In genomic region chr1:195954848-195955247, GRCh38 we compare ENCODE assay signal across 20 cellular contexts.
"Had no signal": no experiment of that assay in that cellular context is flagged by ENCODE, and none has a peak within 500 bp of the region (broad histone marks: within the 10 kb centered on the region; RNA-seq: fewer than 3 reads in every experiment).

No MANE protein-coding gene starts in this region.

- ATAC-seq: effector memory CD8-positive, alpha-beta T cell; gastrocnemius medialis; mucosa of descending colon; naive thymus-derived CD8-positive, alpha-beta T cell; right lobe of liver; stimulated activated effector memory CD8-positive, alpha-beta T cell treated with anti-CD3 and anti-CD28 coated beads, Interleukin-12 subunit alpha, Interleukin-12 subunit beta, amount 100 ng/mL, for 72 hours; stimulated activated naive CD8-positive, alpha-beta T cell treated with anti-CD3 and anti-CD28 coated beads, Interleukin-15, Interleukin-2, amounts not matched to agents 100 U/mL and 50 U/mL, for 24 hours; upper lobe of right lung had no signal

- H3K27ac ChIP-seq: epithelial cell of prostate, esophagus muscularis mucosa, gastrocnemius medialis, ovary, right lobe of liver, suprapubic skin, thyroid gland, upper lobe of right lung, vagina had no signal

- DNase-seq: cerebellar nuclear complex; effector memory CD8-positive, alpha-beta T cell; gastrocnemius medialis; kidney glomerular epithelial cell; naive thymus-derived CD8-positive, alpha-beta T cell; nucleus accumbens; ovary; right lobe of liver; stimulated activated CD4-positive, alpha-beta T cell treated with anti-CD3 and anti-CD28 coated beads, Interleukin-4, amount 100 ng/mL, for 1 hour; stimulated activated CD8-positive, alpha-beta memory T cell treated with anti-CD3 and anti-CD28 coated beads, Interleukin-4, amount 100 ng/mL, for 48 hours; stimulated activated naive CD8-positive, alpha-beta T cell treated with anti-CD3 and anti-CD28 coated beads, Interleukin-15, Interleukin-2, amounts not matched to agents 100 U/mL and 50 U/mL, for 24 hours; thyroid gland; upper lobe of right lung had no signal

- H3K36me3 Mint-ChIP-seq: naive thymus-derived CD8-positive, alpha-beta T cell; stimulated activated effector memory CD8-positive, alpha-beta T cell treated with anti-CD3 and anti-CD28 coated beads, Interleukin-12 subunit alpha, Interleukin-12 subunit beta, amount 100 ng/mL, for 72 hours had no signal

- H3K4me3 ChIP-seq: esophagus muscularis mucosa, gastrocnemius medialis, mucosa of descending colon, ovary, right lobe of liver, suprapubic skin, thyroid gland, upper lobe of right lung, vagina had no signal

- H3K4me3 Mint-ChIP-seq: dendritic cell treated with granulocyte-macrophage colony-stimulating factor and Interleukin-4, amounts not matched to agents 40 ng/mL and 50 ng/mL, for 4 days; effector memory CD8-positive, alpha-beta T cell; naive thymus-derived CD8-positive, alpha-beta T cell; stimulated activated effector memory CD8-positive, alpha-beta T cell treated with anti-CD3 and anti-CD28 coated beads, Interleukin-12 subunit alpha, Interleukin-12 subunit beta, amount 100 ng/mL, for 72 hours had no signal

- H3K36me3 ChIP-seq: esophagus muscularis mucosa, gastrocnemius medialis, ovary, right lobe of liver, suprapubic skin, thyroid gland, upper lobe of right lung, vagina had no signal

- H3K27me3 Mint-ChIP-seq: dendritic cell treated with granulocyte-macrophage colony-stimulating factor and Interleukin-4, amounts not matched to agents 40 ng/mL and 50 ng/mL, for 4 days; effector memory CD8-positive, alpha-beta T cell had no signal

- H3K9me3 Mint-ChIP-seq: dendritic cell treated with granulocyte-macrophage colony-stimulating factor and Interleukin-4, amounts not matched to agents 40 ng/mL and 50 ng/mL, for 4 days had no signal

- H3K4me1 ChIP-seq: esophagus muscularis mucosa, gastrocnemius medialis, right lobe of liver, suprapubic skin, thyroid gland, upper lobe of right lung, vagina had no signal

- H3K9me3 ChIP-seq: esophagus muscularis mucosa, gastrocnemius medialis, mucosa of descending colon, ovary, right lobe of liver, suprapubic skin, thyroid gland, upper lobe of right lung, vagina had no signal

- H3K27me3 ChIP-seq: esophagus muscularis mucosa, gastrocnemius medialis, ovary, right lobe of liver, suprapubic skin, thyroid gland, upper lobe of right lung, vagina had no signal

- H3K27ac Mint-ChIP-seq: dendritic cell treated with granulocyte-macrophage colony-stimulating factor and Interleukin-4, amounts not matched to agents 40 ng/mL and 50 ng/mL, for 4 days; effector memory CD8-positive, alpha-beta T cell; naive thymus-derived CD8-positive, alpha-beta T cell; stimulated activated effector memory CD8-positive, alpha-beta T cell treated with anti-CD3 and anti-CD28 coated beads, Interleukin-12 subunit alpha, Interleukin-12 subunit beta, amount 100 ng/mL, for 72 hours had no signal

- H3K4me1 Mint-ChIP-seq: naive thymus-derived CD8-positive, alpha-beta T cell; stimulated activated effector memory CD8-positive, alpha-beta T cell treated with anti-CD3 and anti-CD28 coated beads, Interleukin-12 subunit alpha, Interleukin-12 subunit beta, amount 100 ng/mL, for 72 hours had no signal
